Comparison of ENCODE assay signal across 26 cellular contexts in genomic region chr16:2942045-2942444, GRCh38. TPM values are rescaled to one million over a fixed set of nuclear protein-coding genes. Genes with fewer than 3 reads are reported as not detected.
DNase-seq lines count a peak whose midpoint lies in the region; ATAC-seq, FAIRE-seq and TF ChIP-seq lines count a peak whose summit lies in the region.
"Had no signal": no experiment of that assay in that cellular context is flagged by ENCODE, and none has a peak within 500 bp of the region (broad histone marks: within the 10 kb centered on the region; RNA-seq: fewer than 3 reads in every experiment).

No MANE protein-coding gene starts in this region.

- H3K27ac ChIP-seq in BLaER1 treated with 17β-estradiol and CSF1 and Interleukin-3, amounts not matched to agents 10 nM and 100 nM = peak overlapping the region in 4 of 11 experiments; percentile 13 to 54 (median 40); a peak in 4 of 22 replicates
- no peak overlapping the region for H3K27ac ChIP-seq in GM12878 (ENCODE audit: control insufficient read depth, insufficient read depth)

- peak; percentile 68 for ATAC-seq in GM12878

- FAIRE-seq in GM12878 (lab: Jason Lieb, UNC) = no peak
- FAIRE-seq: A204.1, G401.6, GM12892, GM18507 had no signal

- H3K36me3 Mint-ChIP-seq in activated naive CD8-positive, alpha-beta T cell treated with anti-CD3 and anti-CD28 coated beads for 36 hours = peaks cover 9% of the 10 kb centered on the region

- intact Hi-C loops in GM12878 (cut with micrococcal nuclease; ENCODE audit: unreplicated experiment) = no loop called here

- RAD21 ChIA-PET in GM12878 (lab: Charles Lee; ENCODE audit: unreplicated experiment) = interaction anchor here (0.7 kb wide), 2 partner anchors 15 to 334 kb away, joined by 3 read pairs; no protein-coding TSS in a partner anchor

- peaks cover 9 to 13% (median 12%) of the 10 kb centered on the region in 11 experiments; a peak in 17 of 22 replicates for H4K20me1 ChIP-seq in BLaER1 treated with 17β-estradiol and CSF1 and Interleukin-3, amounts not matched to agents 10 nM and 100 nM
- no peaks in the 10 kb centered on the region for H4K20me1 ChIP-seq in GM12878 (ENCODE audit: control insufficient read depth, insufficient read depth)

- H3K27me3 Mint-ChIP-seq in activated naive CD8-positive, alpha-beta T cell treated with anti-CD3 and anti-CD28 coated beads for 36 hours = no peaks in the 10 kb centered on the region
- H3K27me3 Mint-ChIP-seq: CD4-positive, alpha-beta memory T cell; CD4-positive, CD25-positive, alpha-beta regulatory T cell; CD8-positive, alpha-beta memory T cell had no signal

- H3K27ac Mint-ChIP-seq in activated naive CD8-positive, alpha-beta T cell treated with anti-CD3 and anti-CD28 coated beads for 36 hours = no peak overlapping the region
- H3K27ac Mint-ChIP-seq: CD14-positive monocyte; CD4-positive, CD25-positive, alpha-beta regulatory T cell had no signal

- no peaks in the 10 kb centered on the region for H3K9me3 Mint-ChIP-seq in activated naive CD8-positive, alpha-beta T cell treated with anti-CD3 and anti-CD28 coated beads for 36 hours
- H3K9me3 Mint-ChIP-seq: CD14-positive monocyte; CD4-positive, alpha-beta memory T cell; CD4-positive, CD25-positive, alpha-beta regulatory T cell; CD8-positive, alpha-beta memory T cell had no signal

- H2AFZ ChIP-seq in GM12878 (ENCODE audit: control insufficient read depth, low read depth, low read length) = no peak overlapping the region

- 41% methylated on average over 4 of the region's 4 CpGs for WGBS in GM12878 (ENCODE audit: insufficient coverage, insufficient replicate concordance, low lambda C conversion rate, missing lambda C conversion rate)

- H3K79me2 ChIP-seq in GM12878 (ENCODE audit: control insufficient read depth, insufficient read depth, low read length) = no peaks in the 10 kb centered on the region

- SMC1A ChIA-PET in GM12878 (lab: Charles Lee; ENCODE audit: uncharacterized antibody, unreplicated experiment) = no interaction called here

- H3K27me3 ChIP-seq in BLaER1 treated with 17β-estradiol and CSF1 and Interleukin-3, amounts not matched to agents 10 nM and 100 nM = peaks cover 0 to 7% (median 0%) of the 10 kb centered on the region in 11 experiments; a peak in 3 of 22 replicates
- H3K27me3 ChIP-seq in GM12878 (replicated peaks in 1 of 2; ENCODE audit: control insufficient read depth in 2 of 2, insufficient read depth in 2 of 2, low read length in 1 of 2) = no peaks in the 10 kb centered on the region
- H3K27me3 ChIP-seq: BE2C had no signal

- no TSS peak for BruUV-seq in GM12878 (replicated peaks; lab: Mats Ljungman, UMichigan)

- in situ Hi-C loops in GM12878 (cut with MboI) = no loop called here

- H3K4me3 ChIP-seq in BLaER1 treated with 17β-estradiol and CSF1 and Interleukin-3, amounts not matched to agents 10 nM and 100 nM = no peak overlapping the region
- H3K4me3 ChIP-seq in GM12878 = no peak overlapping the region

- peaks cover 12 to 53% (median 43%) of the 10 kb centered on the region in 10 experiments for H3K4me1 ChIP-seq in BLaER1 treated with 17β-estradiol and CSF1 and Interleukin-3, amounts not matched to agents 10 nM and 100 nM
- H3K4me1 ChIP-seq in GM12878 (ENCODE audit: control insufficient read depth, insufficient read depth, low read length) = peaks cover 5% of the 10 kb centered on the region; the same call in 1 of the 2 replicates
- H3K4me1 ChIP-seq: BE2C had no signal

- no peak for TF ChIP-seq RAD21 in GM12878 (IDR thresholded peaks at IDR 0.05; ENCODE audit: insufficient read depth, low read depth, low read length)

- TF ChIP-seq EP300 in GM12878 (IDR thresholded peaks at IDR 0.05; ENCODE audit: borderline replicate concordance in 1 of 2, control insufficient read depth in 1 of 2, low read depth in 2 of 2, low read length in 2 of 2) = no peak

- TF ChIP-seq CTCF in GM12878 (IDR thresholded peaks at IDR 0.05 in 2 of 3, conservative IDR thresholded peaks at IDR 0.05 in 1 of 3; ENCODE audit: control insufficient read depth in 2 of 3, extremely low read depth in 1 of 3, insufficient read depth in 1 of 3, low read depth in 3 of 3, low read length in 3 of 3) = no peak

- H3K4me3 Mint-ChIP-seq in activated naive CD8-positive, alpha-beta T cell treated with anti-CD3 and anti-CD28 coated beads for 36 hours = no peak overlapping the region
- H3K4me3 Mint-ChIP-seq: CD14-positive monocyte; CD4-positive, alpha-beta memory T cell; CD4-positive, CD25-positive, alpha-beta regulatory T cell; CD8-positive, alpha-beta memory T cell had no signal

- DNase-seq in GM12878 (ENCODE audit: low read depth, low spot score) (no peak), kidney tubule cell (ENCODE audit: low spot score) (peak; percentile 25), NAMALWA (ENCODE audit: low spot score) (no peak), erythroblast (lab: John Stamatoyannopoulos, UW) (no peak)
- DNase-seq in activated naive CD8-positive, alpha-beta T cell treated with anti-CD3 and anti-CD28 coated beads for 36 hours = no peak
- DNase-seq in stimulated activated CD4-positive, alpha-beta T cell treated with anti-CD3 and anti-CD28 coated beads, Interleukin-2, amount 100 ng/mL, for 48 hours = no peak
- DNase-seq: 8988T; ACHN; BE2C; C1 segment of cervical spinal cord; CD4-positive, alpha-beta memory T cell; CD4-positive, CD25-positive, alpha-beta regulatory T cell; CD8-positive, alpha-beta memory T cell; COR-L47; DMS 273 treated with DMSO at 0.1 percent for 48 hours; DMS153; DMS53; DMS79; DND-41; GF-D8 had no signal

- H3K9me3 ChIP-seq in BLaER1 treated with 17β-estradiol and CSF1 and Interleukin-3, amounts not matched to agents 10 nM and 100 nM (replicated peaks in 1 of 11) = 0 out of 22 replicates have a peak, but pooled peaks cover 0 to 4% (median 0%) of the 10 kb centered on the region in 11 experiments
- H3K9me3 ChIP-seq in GM12878 (replicated peaks; ENCODE audit: control insufficient read depth, insufficient read depth, low read length) = no peaks in the 10 kb centered on the region
- H3K9me3 ChIP-seq: BE2C had no signal

- TF ChIP-seq POLR2A in GM12878 (IDR thresholded peaks at IDR 0.05; ENCODE audit: low read depth, low read length) = no peak
- no peak for TF ChIP-seq POLR2A in erythroblast (IDR thresholded peaks at IDR 0.05; ENCODE audit: low read length)

- H3K4me2 ChIP-seq in BLaER1 treated with 17β-estradiol and CSF1 and Interleukin-3, amounts not matched to agents 10 nM and 100 nM = peak overlapping the region in 9 of 11 experiments; percentile 31 to 71 (median 58); a peak in 13 of 22 replicates
- H3K4me2 ChIP-seq in GM12878 (ENCODE audit: control insufficient read depth, insufficient read depth) = no peak overlapping the region

- CTCF ChIA-PET in GM12878 (lab: Yijun Ruan, JAX) = interaction anchor here (1.6 to 1.8 kb wide), 3 partner anchors 15 to 28 kb away, joined by 4 to 6 read pairs (median 5); no protein-coding TSS in a partner anchor

- POLR2A ChIA-PET in GM12878 (lab: Charles Lee) = interaction anchor here (0.7 kb wide), 1 partner anchor 202 kb away, joined by 3 read pairs; no protein-coding TSS in a partner anchor

- H3K36me3 ChIP-seq in BLaER1 treated with 17β-estradiol and CSF1 and Interleukin-3, amounts not matched to agents 10 nM and 100 nM = peaks cover 49 to 91% (median 73%) of the 10 kb centered on the region in 11 experiments
- peaks cover 9 to 10% of the 10 kb centered on the region in 2 experiments; a peak in 3 of 4 replicates for H3K36me3 ChIP-seq in GM12878 (ENCODE audit: control insufficient read depth in 2 of 2, insufficient read depth in 2 of 2, low read length in 1 of 2)

- H3K9ac ChIP-seq in BLaER1 treated with 17β-estradiol and CSF1 and Interleukin-3, amounts not matched to agents 10 nM and 100 nM = no peak overlapping the region; a peak in 1 of 22 replicates
- no peak overlapping the region for H3K9ac ChIP-seq in GM12878 (ENCODE audit: control insufficient read depth, insufficient read depth, low read length)

- H3K4me1 Mint-ChIP-seq in activated naive CD8-positive, alpha-beta T cell treated with anti-CD3 and anti-CD28 coated beads for 36 hours = no peaks in the 10 kb centered on the region
- H3K4me1 Mint-ChIP-seq: CD14-positive monocyte; CD4-positive, alpha-beta memory T cell; CD4-positive, CD25-positive, alpha-beta regulatory T cell; CD8-positive, alpha-beta memory T cell had no signal

RNA-seq across cellular contexts. Expression of gene KREMEN2, which starts 22.0 kb away (rescaled TPM):
- total RNA-seq in GM12878 (2013; cell fraction: nucleolus; rRNA removed) = 7.1 TPM in 2 replicates
- total RNA-seq in GM12878 (2014; rRNA removed) (1.3 and 1.8 TPM in 2 replicates), GM12878 (2014; rRNA removed; fragmentation: Illumina TruSeq; extraction: Trizol) (0.14 and 0.18 TPM in 2 replicates), GM12878 (2021) (1.5 TPM in 2 replicates)
- polyA plus RNA-seq in GM12878 (2011; ENCODE audit: low read depth) = not detected
- polyA plus RNA-seq in GM12878 (2011; rRNA removed) (1.6 and 3.7 TPM in 2 replicates), GM12878 (2014; fragmentation: Illumina TruSeq; extraction: Trizol) (0.06 TPM in 1 of 2 replicates, not detected in the other), GM12878 (2014; fragmentation: Nextera tagmentation; extraction: Ambion mirVana) (not detected), GM12878 (2014; rRNA removed) (1.1 and 1.8 TPM in 2 replicates), GM12878 (2016; fragmentation: Nextera tagmentation; extraction: Ambion mirVana) (under 1 TPM; 0.45 to 0.59 TPM)
- polyA plus RNA-seq in GM12878 (2011; cell fraction: cytosol; rRNA removed) = 5.4 and 9.9 TPM in 2 replicates
- polyA plus RNA-seq in GM12878 (2011; cell fraction: nucleus; rRNA removed) = 34.9 and 50.5 TPM in 2 replicates
- 0.59 and 0.68 TPM in 2 replicates for polyA plus RNA-seq in GM12878 (2012)
- polyA minus RNA-seq in GM12878 (2011; rRNA and poly(A)+ RNA removed) = 0.37 and 1.3 TPM in 2 replicates
- polyA minus RNA-seq in GM12878 (2011; cell fraction: cytosol; rRNA and poly(A)+ RNA removed) = 1.5 and 2.8 TPM in 2 replicates
- polyA minus RNA-seq in GM12878 (2011; cell fraction: nucleus; rRNA and poly(A)+ RNA removed) = 3.1 and 4.5 TPM in 2 replicates
- total RNA-seq in activated naive CD8-positive, alpha-beta T cell treated with anti-CD3 and anti-CD28 coated beads for 36 hours = not detected
- total RNA-seq: CD4-positive, alpha-beta memory T cell; CD4-positive, CD25-positive, alpha-beta regulatory T cell; CD8-positive, alpha-beta memory T cell had no signal
- polyA plus RNA-seq: CD14-positive monocyte; CD4-positive, alpha-beta memory T cell; CD4-positive, CD25-positive, alpha-beta regulatory T cell; CD8-positive, alpha-beta memory T cell had no signal

RNA-seq across cellular contexts. Expression of gene PAQR4, which starts 27.1 kb away (rescaled TPM):
- 14.8 and 15.2 TPM in 2 replicates for total RNA-seq in GM12878 (2013; cell fraction: nucleolus; rRNA removed)
- 20.8 and 21.1 TPM in 2 replicates for total RNA-seq in GM12878 (2014; rRNA removed)
- 10.6 and 11.9 TPM in 2 replicates for total RNA-seq in GM12878 (2014; rRNA removed; fragmentation: Illumina TruSeq; extraction: Trizol)
- total RNA-seq in GM12878 (2021) = 30.7 and 31.8 TPM in 2 replicates
- polyA plus RNA-seq in GM12878 (2011; ENCODE audit: low read depth) = 4.8 TPM
- 7.2 and 13.9 TPM in 2 replicates for polyA plus RNA-seq in GM12878 (2011; rRNA removed)
- polyA plus RNA-seq in GM12878 (2011; cell fraction: cytosol; rRNA removed) = 20.7 and 26.5 TPM in 2 replicates
- polyA plus RNA-seq in GM12878 (2011; cell fraction: nucleus; rRNA removed) = 66.1 and 79.5 TPM in 2 replicates
- 8.9 and 9.3 TPM in 2 replicates for polyA plus RNA-seq in GM12878 (2012)
- 7.6 and 13.1 TPM in 2 replicates for polyA plus RNA-seq in GM12878 (2014; fragmentation: Illumina TruSeq; extraction: Trizol)
- under 1 TPM; 0.39 to 0.84 TPM for polyA plus RNA-seq in GM12878 (2014; fragmentation: Nextera tagmentation; extraction: Ambion mirVana)
- polyA plus RNA-seq in GM12878 (2014; rRNA removed) = 29.4 and 29.9 TPM in 2 replicates
- 10 to 100 TPM in 1 of 2 experiments, 1 to 10 TPM in 1; 5.9 to 14.2 TPM for polyA plus RNA-seq in GM12878 (2016; fragmentation: Nextera tagmentation; extraction: Ambion mirVana)
- 10.3 and 16.7 TPM in 2 replicates for polyA minus RNA-seq in GM12878 (2011; rRNA and poly(A)+ RNA removed)
- polyA minus RNA-seq in GM12878 (2011; cell fraction: cytosol; rRNA and poly(A)+ RNA removed) = 11.9 and 13.4 TPM in 2 replicates
- 9.6 and 17.0 TPM in 2 replicates for polyA minus RNA-seq in GM12878 (2011; cell fraction: nucleus; rRNA and poly(A)+ RNA removed)
- 10 to 100 TPM; 29.5 to 31.0 TPM for total RNA-seq in activated naive CD8-positive, alpha-beta T cell treated with anti-CD3 and anti-CD28 coated beads for 36 hours

RNA-seq across cellular contexts. Expression of gene FLYWCH1, which starts 30.3 kb away (rescaled TPM):
- total RNA-seq in GM12878 (2013; cell fraction: nucleolus; rRNA removed) = 40.3 and 43.6 TPM in 2 replicates
- total RNA-seq in GM12878 (2014; rRNA removed) (15.0 and 19.7 TPM in 2 replicates), GM12878 (2014; rRNA removed; fragmentation: Illumina TruSeq; extraction: Trizol) (6.6 and 7.9 TPM in 2 replicates), GM12878 (2021) (27.8 and 33.8 TPM in 2 replicates)
- 10.7 TPM for polyA plus RNA-seq in GM12878 (2011; ENCODE audit: low read depth)
- polyA plus RNA-seq in GM12878 (2011; rRNA removed) (7.7 and 10.6 TPM in 2 replicates), GM12878 (2014; fragmentation: Illumina TruSeq; extraction: Trizol) (1.8 and 10.1 TPM in 2 replicates), GM12878 (2014; fragmentation: Nextera tagmentation; extraction: Ambion mirVana) (under 1 TPM; 0.47 to 0.60 TPM), GM12878 (2014; rRNA removed) (29.1 and 37.9 TPM in 2 replicates), GM12878 (2016; fragmentation: Nextera tagmentation; extraction: Ambion mirVana) (10 to 100 TPM; 11.8 to 16.7 TPM)
- polyA plus RNA-seq in GM12878 (2011; cell fraction: cytosol; rRNA removed) = 21.5 and 28.4 TPM in 2 replicates
- polyA plus RNA-seq in GM12878 (2011; cell fraction: nucleus; rRNA removed) = 55.9 and 70.0 TPM in 2 replicates
- polyA plus RNA-seq in GM12878 (2012) = 20.9 and 21.5 TPM in 2 replicates
- polyA minus RNA-seq in GM12878 (2011; rRNA and poly(A)+ RNA removed) = 6.7 and 11.4 TPM in 2 replicates
- 6.5 and 9.9 TPM in 2 replicates for polyA minus RNA-seq in GM12878 (2011; cell fraction: cytosol; rRNA and poly(A)+ RNA removed)
- polyA minus RNA-seq in GM12878 (2011; cell fraction: nucleus; rRNA and poly(A)+ RNA removed) = 7.4 and 18.7 TPM in 2 replicates
- 10 to 100 TPM; 24.3 to 26.1 TPM for total RNA-seq in activated naive CD8-positive, alpha-beta T cell treated with anti-CD3 and anti-CD28 coated beads for 36 hours

RNA-seq across cellular contexts. Expression of gene PKMYT1, which starts 38.2 kb away (rescaled TPM):
- total RNA-seq in GM12878 (2013; cell fraction: nucleolus; rRNA removed) = 41.1 and 44.0 TPM in 2 replicates
- total RNA-seq in GM12878 (2014; rRNA removed) (31.6 and 39.6 TPM in 2 replicates), GM12878 (2014; rRNA removed; fragmentation: Illumina TruSeq; extraction: Trizol) (11.5 and 13.6 TPM in 2 replicates), GM12878 (2021) (72.6 and 77.1 TPM in 2 replicates)
- polyA plus RNA-seq in GM12878 (2011; ENCODE audit: low read depth) = 6.7 TPM
- polyA plus RNA-seq in GM12878 (2011; rRNA removed) (3.4 and 9.3 TPM in 2 replicates), GM12878 (2014; fragmentation: Illumina TruSeq; extraction: Trizol) (6.9 and 13.1 TPM in 2 replicates), GM12878 (2014; fragmentation: Nextera tagmentation; extraction: Ambion mirVana) (10 to 100 TPM in 1 of 2 experiments, 1 to 10 TPM in 1; 4.6 to 20.2 TPM), GM12878 (2014; rRNA removed) (48.1 and 63.7 TPM in 2 replicates), GM12878 (2016; fragmentation: Nextera tagmentation; extraction: Ambion mirVana) (100 to 1,000 TPM in 1 of 2 experiments, 10 to 100 TPM in 1; 91.9 to 101 TPM)
- 18.5 and 31.3 TPM in 2 replicates for polyA plus RNA-seq in GM12878 (2011; cell fraction: cytosol; rRNA removed)
- 97.2 and 161 TPM in 2 replicates for polyA plus RNA-seq in GM12878 (2011; cell fraction: nucleus; rRNA removed)
- polyA plus RNA-seq in GM12878 (2012) = 24.9 and 30.6 TPM in 2 replicates
- 5.8 and 9.7 TPM in 2 replicates for polyA minus RNA-seq in GM12878 (2011; rRNA and poly(A)+ RNA removed)
- 14.4 and 23.0 TPM in 2 replicates for polyA minus RNA-seq in GM12878 (2011; cell fraction: cytosol; rRNA and poly(A)+ RNA removed)
- polyA minus RNA-seq in GM12878 (2011; cell fraction: nucleus; rRNA and poly(A)+ RNA removed) = 18.4 and 39.6 TPM in 2 replicates
- 100 to 1,000 TPM; 144 to 145 TPM for total RNA-seq in activated naive CD8-positive, alpha-beta T cell treated with anti-CD3 and anti-CD28 coated beads for 36 hours
- polyA plus RNA-seq: CD4-positive, alpha-beta memory T cell had no signal

RNA-seq across cellular contexts. Expression of gene FLYWCH2, which starts 59.0 kb away (rescaled TPM):
- 10.5 and 11.0 TPM in 2 replicates for total RNA-seq in GM12878 (2013; cell fraction: nucleolus; rRNA removed)
- 39.9 and 43.1 TPM in 2 replicates for total RNA-seq in GM12878 (2014; rRNA removed)
- total RNA-seq in GM12878 (2014; rRNA removed; fragmentation: Illumina TruSeq; extraction: Trizol) = 9.1 and 11.7 TPM in 2 replicates
- 23.8 and 25.3 TPM in 2 replicates for total RNA-seq in GM12878 (2021)
- polyA plus RNA-seq in GM12878 (2011; ENCODE audit: low read depth) = 4.3 TPM
- polyA plus RNA-seq in GM12878 (2011; rRNA removed) = 3.0 and 6.2 TPM in 2 replicates
- 11.6 and 18.8 TPM in 2 replicates for polyA plus RNA-seq in GM12878 (2011; cell fraction: cytosol; rRNA removed)
- polyA plus RNA-seq in GM12878 (2011; cell fraction: nucleus; rRNA removed) = 11.1 and 12.1 TPM in 2 replicates
- polyA plus RNA-seq in GM12878 (2012) = 14.4 and 14.6 TPM in 2 replicates
- 3.5 and 4.3 TPM in 2 replicates for polyA plus RNA-seq in GM12878 (2014; fragmentation: Illumina TruSeq; extraction: Trizol)
- polyA plus RNA-seq in GM12878 (2014; fragmentation: Nextera tagmentation; extraction: Ambion mirVana) = 1 to 10 TPM in 1 of 2 experiments, under 1 TPM in 1; 0.27 to 1.8 TPM
- polyA plus RNA-seq in GM12878 (2014; rRNA removed) = 29.2 and 51.0 TPM in 2 replicates
- polyA plus RNA-seq in GM12878 (2016; fragmentation: Nextera tagmentation; extraction: Ambion mirVana) = 10 to 100 TPM; 29.5 to 30.2 TPM
- 1.2 and 4.6 TPM in 2 replicates for polyA minus RNA-seq in GM12878 (2011; rRNA and poly(A)+ RNA removed)
- polyA minus RNA-seq in GM12878 (2011; cell fraction: cytosol; rRNA and poly(A)+ RNA removed) = 5.0 and 9.8 TPM in 2 replicates
- 2.4 and 3.5 TPM in 2 replicates for polyA minus RNA-seq in GM12878 (2011; cell fraction: nucleus; rRNA and poly(A)+ RNA removed)
- 10 to 100 TPM; 18.0 to 18.3 TPM for total RNA-seq in activated naive CD8-positive, alpha-beta T cell treated with anti-CD3 and anti-CD28 coated beads for 36 hours
